ENCODE assay signal across 8 cellular contexts in the genomic region with DNA sequence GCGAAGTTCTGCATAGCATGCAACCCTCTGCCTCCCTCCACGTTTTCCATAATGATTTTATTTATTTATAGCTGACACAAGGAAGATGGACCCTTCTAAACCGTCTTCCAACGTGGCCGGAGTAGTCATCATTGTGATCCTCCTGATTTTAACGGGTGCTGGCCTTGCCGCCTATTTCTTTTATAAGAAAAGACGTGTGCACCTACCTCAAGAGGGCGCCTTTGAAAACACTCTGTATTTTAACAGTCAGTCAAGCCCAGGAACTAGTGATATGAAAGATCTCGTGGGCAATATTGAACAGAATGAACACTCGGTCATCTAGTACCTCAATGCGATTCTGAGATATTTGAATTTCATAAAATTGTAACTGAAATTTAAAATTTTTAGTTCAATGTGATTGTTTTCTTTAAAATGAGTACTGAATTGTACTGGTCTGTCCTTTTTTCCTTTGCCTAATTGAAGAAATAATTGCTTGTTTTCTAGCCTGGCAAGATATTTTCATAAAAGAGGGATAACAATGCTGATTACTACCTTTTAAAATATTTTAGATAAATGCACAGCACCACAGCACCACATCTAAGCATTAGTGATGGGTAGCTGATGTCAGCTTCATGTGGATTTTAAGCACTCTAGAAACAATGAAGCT. TPM values are rescaled to one million over a fixed set of nuclear protein-coding genes. Genes with fewer than 3 reads are reported as not detected.
A peak's percentile ranks its signal among the peaks of the same experiment; 100 is the strongest.
DNase-seq lines count a peak whose midpoint lies in the region; ATAC-seq, FAIRE-seq and TF ChIP-seq lines count a peak whose summit lies in the region.

No MANE protein-coding gene starts in this region.

- no peak for ATAC-seq in thoracic aorta (ENCODE audit: insufficient number of reproducible peaks, low FRiP score, low read depth)

- DNase-seq in D721Med (ENCODE audit: insufficient read length, low spot score) (no peak), GM20000 (ENCODE audit: low spot score) (peak; percentile 34), MV-4-11 (lab: John Stamatoyannopoulos, UW) (peak; percentile 49), amniotic epithelial cell (ENCODE audit: low read depth) (peak; percentile 57), iPS-NIHi11 (ENCODE audit: low spot score) (peak; percentile 59), thoracic aorta (ENCODE audit: low spot score) (no peak), activated T-cell treated with anti-CD3 and anti-CD28 coated beads for 4 hours (no peak)
- no peak for DNase-seq in effector memory CD4-positive, alpha-beta T cell

- H3K9me3 ChIP-seq in thoracic aorta, result no peaks in the 10 kb centered on the region
- no peaks in the 10 kb centered on the region for H3K9me3 ChIP-seq in effector memory CD4-positive, alpha-beta T cell (ENCODE audit: control insufficient read depth, low read length)

- no peak overlapping the region for H3K27ac ChIP-seq in thoracic aorta
- H3K27ac ChIP-seq in effector memory CD4-positive, alpha-beta T cell (ENCODE audit: insufficient read depth, low read length, poor library complexity, severe bottlenecking), result no peak overlapping the region

- no peaks in the 10 kb centered on the region for H3K27me3 ChIP-seq in thoracic aorta (replicated peaks; ENCODE audit: insufficient read depth)
- no peaks in the 10 kb centered on the region for H3K27me3 ChIP-seq in effector memory CD4-positive, alpha-beta T cell (replicated peaks; ENCODE audit: control insufficient read depth, insufficient read depth, low read length, poor library complexity, severe bottlenecking)

- no peak overlapping the region for H3K4me3 ChIP-seq in thoracic aorta
- H3K4me3 ChIP-seq in effector memory CD4-positive, alpha-beta T cell (ENCODE audit: insufficient read depth, low read depth, low read length, poor library complexity, severe bottlenecking), result no peak overlapping the region

- TF ChIP-seq CTCF in D721Med (IDR thresholded peaks at IDR 0.05; ENCODE audit: insufficient read depth, missing control alignments) (peak; percentile 62), GM20000 (IDR thresholded peaks at IDR 0.05; ENCODE audit: extremely low read depth, missing control alignments) (peak; percentile 30), thoracic aorta (IDR thresholded peaks at IDR 0.05) (peak; percentile 63)

- peaks cover 0 to 6% of the 10 kb centered on the region in 2 donors for H3K4me1 ChIP-seq in thoracic aorta (ENCODE audit: control insufficient read depth in 1 of 2, low read depth in 2 of 2)
- no peaks in the 10 kb centered on the region for H3K4me1 ChIP-seq in effector memory CD4-positive, alpha-beta T cell (ENCODE audit: control insufficient read depth, insufficient read depth, low read length, poor library complexity, severe bottlenecking)

- no peaks in the 10 kb centered on the region for H3K36me3 ChIP-seq in thoracic aorta
- no peaks in the 10 kb centered on the region for H3K36me3 ChIP-seq in effector memory CD4-positive, alpha-beta T cell (ENCODE audit: control insufficient read depth, insufficient read depth, low read length)

- peak; percentile 58 for FAIRE-seq in D721Med (lab: Jason Lieb, UNC)

RNA-seq across cellular contexts. Expression of a gene that starts 41.5 kb away (rescaled TPM):
- under 1 TPM in 1 of 2 donors, not detected in 1; 0.14 TPM for total RNA-seq in thoracic aorta

Comparison
In these comparisons a context has a peak if more than half of its experiments do, and no peak if none do; other contexts are left out.
1. DNase-seq: peak in GM20000 (single experiment), MV-4-11 (single experiment), amniotic epithelial cell (single experiment) and iPS-NIHi11 (single experiment); none in D721Med (single experiment), thoracic aorta (single experiment), activated T-cell treated with anti-CD3 and anti-CD28 coated beads for 4 hours (single experiment) and effector memory CD4-positive, alpha-beta T cell (0 of 3).
2. Peak in every context shown above with its lines, with median percentiles within 50 percentile points of each other: CTCF ChIP-seq.